Comparison of ENCODE assay signal across 8 cellular contexts in the genomic region with DNA sequence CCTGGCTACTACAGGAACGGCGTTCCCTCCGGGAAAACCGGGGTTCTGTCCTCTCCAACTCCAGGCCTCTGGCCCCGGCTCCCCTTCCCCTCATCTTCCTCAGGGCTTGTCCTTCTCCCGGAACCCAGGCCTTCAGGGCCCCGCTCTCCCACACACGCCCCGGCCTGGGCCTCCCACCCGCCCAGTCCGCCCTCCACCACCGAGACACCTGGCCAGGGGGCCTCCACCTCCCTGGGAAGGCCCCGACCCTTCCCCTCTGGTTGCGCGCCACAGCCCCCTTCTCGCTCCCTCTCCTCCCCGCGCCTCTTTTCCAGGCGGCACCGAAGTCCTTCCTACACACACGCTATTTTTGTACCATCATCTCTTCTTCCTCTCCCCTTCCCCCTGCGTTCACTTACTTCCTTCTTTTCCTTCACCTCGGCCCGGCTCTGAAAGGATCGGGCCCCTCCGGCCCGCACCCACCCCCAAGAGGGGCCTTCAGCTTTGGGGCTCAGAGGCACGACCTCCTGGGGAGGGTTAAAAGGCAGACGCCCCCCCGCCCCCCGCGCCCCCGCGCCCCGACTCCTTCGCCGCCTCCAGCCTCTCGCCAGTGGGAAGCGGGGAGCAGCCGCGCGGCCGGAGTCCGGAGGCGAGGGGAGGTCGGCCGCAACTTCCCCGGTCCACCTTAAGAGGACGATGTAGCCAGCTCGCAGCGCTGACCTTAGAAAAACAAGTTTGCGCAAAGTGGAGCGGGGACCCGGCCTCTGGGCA. TPM values are rescaled to one million over a fixed set of nuclear protein-coding genes. Genes with fewer than 3 reads are reported as not detected.
DNase-seq lines count a peak whose midpoint lies in the region; ATAC-seq and TF ChIP-seq lines count a peak whose summit lies in the region.

No MANE protein-coding gene starts in this region.

- no peaks in the 10 kb centered on the region for H3K27me3 Mint-ChIP-seq in Caco-2 (ENCODE audit: insufficient read depth, unreplicated experiment)
- peaks cover 59% of the 10 kb centered on the region for H3K27me3 Mint-ChIP-seq in activated T-helper 1 cell treated with anti-CD3 and anti-CD28 coated beads, Interleukin-12 subunit alpha, Interleukin-12 subunit beta, Interleukin-2, Interleukin-4 antibody, amounts not matched to agents 30 ng/mL and 10 ng/mL and 1 ng/mL, durations not matched to agents 14 hours and 24 hours and 36 hours (ENCODE audit: insufficient read depth)

- H3K9me3 ChIP-seq in Caco-2 (no peaks in the 10 kb centered on the region), neutrophil (no peaks in the 10 kb centered on the region)

- H3K9me3 Mint-ChIP-seq in Caco-2 (ENCODE audit: unreplicated experiment) = no peaks in the 10 kb centered on the region
- H3K9me3 Mint-ChIP-seq in activated T-helper 1 cell treated with anti-CD3 and anti-CD28 coated beads, Interleukin-12 subunit alpha, Interleukin-12 subunit beta, Interleukin-2, Interleukin-4 antibody, amounts not matched to agents 30 ng/mL and 10 ng/mL and 1 ng/mL, durations not matched to agents 14 hours and 24 hours and 36 hours = no peaks in the 10 kb centered on the region

- H3K27me3 ChIP-seq in Caco-2 (replicated peaks; ENCODE audit: control insufficient read depth, insufficient read depth, low read length) (no peaks in the 10 kb centered on the region), neutrophil (no peaks in the 10 kb centered on the region)

- peaks cover 44% of the 10 kb centered on the region for H3K4me1 Mint-ChIP-seq in Caco-2 (ENCODE audit: low read depth, unreplicated experiment)
- no peaks in the 10 kb centered on the region for H3K4me1 Mint-ChIP-seq in activated T-helper 1 cell treated with anti-CD3 and anti-CD28 coated beads, Interleukin-12 subunit alpha, Interleukin-12 subunit beta, Interleukin-2, Interleukin-4 antibody, amounts not matched to agents 30 ng/mL and 10 ng/mL and 1 ng/mL, durations not matched to agents 14 hours and 24 hours and 36 hours (ENCODE audit: low read depth)

- no TSS peak for BruUV-seq in Caco-2 (replicated peaks; lab: Mats Ljungman, UMichigan)

- H3K36me3 Mint-ChIP-seq in Caco-2 (ENCODE audit: insufficient read depth, unreplicated experiment) = no peaks in the 10 kb centered on the region
- H3K36me3 Mint-ChIP-seq in activated T-helper 1 cell treated with anti-CD3 and anti-CD28 coated beads, Interleukin-12 subunit alpha, Interleukin-12 subunit beta, Interleukin-2, Interleukin-4 antibody, amounts not matched to agents 30 ng/mL and 10 ng/mL and 1 ng/mL, durations not matched to agents 14 hours and 24 hours and 36 hours (ENCODE audit: low read depth) = no peaks in the 10 kb centered on the region

- POLR2A ChIA-PET in Caco-2 (lab: Charles Lee) = no interaction called here

- no peak for ATAC-seq in GM21528 (IDR thresholded peaks at IDR 0.05; ENCODE audit: low FRiP score, unreplicated experiment)

- intact Hi-C loops in Caco-2 (cut with micrococcal nuclease; ENCODE audit: unreplicated experiment) = loop anchor here (10.0 kb wide), 1 partner anchor 221 kb away; no protein-coding TSS in a partner anchor
- intact Hi-C loops in activated T-helper 1 cell treated with anti-CD3 and anti-CD28 coated beads, Interleukin-12 subunit alpha, Interleukin-12 subunit beta, Interleukin-2, Interleukin-4 antibody, amounts not matched to agents 30 ng/mL and 10 ng/mL and 1 ng/mL, durations not matched to agents 14 hours and 24 hours and 36 hours (cut with micrococcal nuclease) = no loop called here

- CTCF ChIA-PET in Caco-2 (lab: Charles Lee) = interaction anchor here (0.6 to 1.1 kb wide), 3 partner anchors 92 to 662 kb away, joined by 3 to 4 read pairs (median 3); no protein-coding TSS in a partner anchor

- DNase-seq in Caco-2 (no peak), RKO (ENCODE audit: low spot score) (peak; percentile 22), fibroblast of pulmonary artery (ENCODE audit: low read depth) (peak; percentile 80), DMS53 (lab: John Stamatoyannopoulos, UW) (no peak), NCI-H1105 (lab: John Stamatoyannopoulos, UW) (no peak)
- no peak for DNase-seq in activated T-helper 1 cell treated with anti-CD3 and anti-CD28 coated beads, Interleukin-12 subunit alpha, Interleukin-12 subunit beta, Interleukin-2, Interleukin-4 antibody, amounts not matched to agents 30 ng/mL and 10 ng/mL and 1 ng/mL, durations not matched to agents 14 hours and 24 hours and 36 hours (ENCODE audit: low spot score)

- H3K4me1 ChIP-seq in Caco-2 (peaks cover 38% of the 10 kb centered on the region), neutrophil (ENCODE audit: control insufficient read depth in 1 of 2, insufficient read depth in 1 of 2, low read depth in 1 of 2, low read length in 1 of 2) (peaks cover 77 to 79% of the 10 kb centered on the region in 2 experiments)

- TF ChIP-seq CTCF in Caco-2 (IDR thresholded peaks at IDR 0.05; ENCODE audit: insufficient read depth in 1 of 2, low read depth in 1 of 2, low read length in 1 of 2, severe bottlenecking in 1 of 2, unreplicated experiment in 1 of 2) = no peak
- TF ChIP-seq CTCF in fibroblast of pulmonary artery (IDR thresholded peaks at IDR 0.05; ENCODE audit: low read length, missing control alignments) = no peak
- TF ChIP-seq CTCF in neutrophil (IDR thresholded peaks at IDR 0.05) = peak; percentile 40

- H3K27ac ChIP-seq in neutrophil = peak overlapping the region; percentile 100

- H3K4me3 ChIP-seq in Caco-2 (ENCODE audit: low read depth, low read length) (peak overlapping the region; percentile 66), fibroblast of pulmonary artery (replicated peaks; ENCODE audit: low read depth, low read length) (peak overlapping the region; percentile 81), neutrophil (ENCODE audit: low read depth in 1 of 2, low read length in 1 of 2) (peak overlapping the region; percentile 93 to 100)

- no peaks in the 10 kb centered on the region for H3K36me3 ChIP-seq in Caco-2 (ENCODE audit: control insufficient read depth, insufficient read depth, low read length)
- H3K36me3 ChIP-seq in neutrophil = peaks cover 26% of the 10 kb centered on the region

- H3K4me3 Mint-ChIP-seq in Caco-2 (ENCODE audit: unreplicated experiment) = peak overlapping the region; percentile 84
- H3K4me3 Mint-ChIP-seq in activated T-helper 1 cell treated with anti-CD3 and anti-CD28 coated beads, Interleukin-12 subunit alpha, Interleukin-12 subunit beta, Interleukin-2, Interleukin-4 antibody, amounts not matched to agents 30 ng/mL and 10 ng/mL and 1 ng/mL, durations not matched to agents 14 hours and 24 hours and 36 hours = no peak overlapping the region

- peak overlapping the region; percentile 57 for H3K27ac Mint-ChIP-seq in Caco-2 (ENCODE audit: unreplicated experiment)
- H3K27ac Mint-ChIP-seq in activated T-helper 1 cell treated with anti-CD3 and anti-CD28 coated beads, Interleukin-12 subunit alpha, Interleukin-12 subunit beta, Interleukin-2, Interleukin-4 antibody, amounts not matched to agents 30 ng/mL and 10 ng/mL and 1 ng/mL, durations not matched to agents 14 hours and 24 hours and 36 hours = no peak overlapping the region

RNA-seq across cellular contexts. Expression of a gene that starts 1.3 kb away (rescaled TPM):
- total RNA-seq in Caco-2 (2022) = 31.6 and 33.3 TPM in 2 replicates
- not detected in 2 replicates for total RNA-seq in activated T-helper 1 cell treated with anti-CD3 and anti-CD28 coated beads, Interleukin-12 subunit alpha, Interleukin-12 subunit beta, Interleukin-2, Interleukin-4 antibody, amounts not matched to agents 30 ng/mL and 10 ng/mL and 1 ng/mL, durations not matched to agents 14 hours and 24 hours and 36 hours

Comparison
In these comparisons a context has a peak if more than half of its experiments do, and no peak if none do; other contexts are left out.
1. DNase-seq: peak in RKO (single experiment) and fibroblast of pulmonary artery (single experiment); none in Caco-2 (0 of 2), activated T-helper 1 cell treated with anti-CD3 and anti-CD28 coated beads, Interleukin-12 subunit alpha, Interleukin-12 subunit beta, Interleukin-2, Interleukin-4 antibody, amounts not matched to agents 30 ng/mL and 10 ng/mL and 1 ng/mL, durations not matched to agents 14 hours and 24 hours and 36 hours (single experiment), DMS53 (single experiment) and NCI-H1105 (single experiment).
2. RNA of a gene that starts 1.3 kb away (total RNA-seq): 31.6 to 33.3 TPM in Caco-2; not detected in activated T-helper 1 cell treated with anti-CD3 and anti-CD28 coated beads, Interleukin-12 subunit alpha, Interleukin-12 subunit beta, Interleukin-2, Interleukin-4 antibody, amounts not matched to agents 30 ng/mL and 10 ng/mL and 1 ng/mL, durations not matched to agents 14 hours and 24 hours and 36 hours; every median in the first group is over 10 times any median in the second.
3. Peak in every context shown above with its lines, with median percentiles within 50 percentile points of each other: H3K4me3 ChIP-seq.